18 cellular contexts compared by ENCODE assay signal in the genomic region with DNA sequence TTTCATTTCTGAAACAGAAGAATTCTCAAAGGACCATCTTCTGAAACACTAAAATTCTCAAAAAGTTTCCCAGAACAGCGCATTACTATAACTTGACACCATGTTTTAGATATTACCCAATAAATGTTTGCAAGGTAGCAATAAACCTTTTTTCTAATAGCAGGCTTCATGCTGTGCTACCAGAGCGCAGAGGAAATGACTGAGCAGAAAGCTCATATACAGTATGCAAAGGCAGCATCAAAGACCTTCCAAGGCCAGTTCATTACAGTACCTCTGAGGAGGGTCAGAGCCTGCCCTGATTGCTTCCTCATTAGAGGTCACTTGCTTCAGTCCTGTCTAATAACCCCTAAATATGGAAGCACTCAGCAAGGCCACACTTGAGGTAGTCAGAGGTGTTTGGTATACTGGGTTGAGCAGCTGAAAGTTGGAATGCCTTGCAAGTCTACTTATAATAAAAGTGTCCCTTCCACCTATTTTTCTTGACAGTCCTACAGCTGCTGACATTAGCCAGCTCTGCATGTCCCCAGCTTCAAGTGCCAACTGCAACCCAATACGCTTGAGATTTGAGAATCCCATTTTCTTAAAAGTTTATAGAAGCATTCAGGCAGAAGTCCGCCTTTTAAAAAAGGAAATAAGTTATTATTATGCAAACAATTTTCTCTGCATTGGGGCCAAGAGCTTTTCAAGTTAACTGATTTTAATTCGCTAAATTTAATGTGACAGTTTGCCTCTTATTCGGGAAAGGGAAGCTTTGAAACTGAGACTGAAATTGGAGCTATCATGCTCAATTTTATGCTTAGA.
DNase-seq lines count a peak whose midpoint lies in the region; TF ChIP-seq lines count a peak whose summit lies in the region.
"Had no signal": no experiment of that assay in that cellular context is flagged by ENCODE, and none has a peak within 500 bp of the region (broad histone marks: within the 10 kb centered on the region; RNA-seq: fewer than 3 reads in every experiment).

No MANE protein-coding gene starts in this region.

- no peak overlapping the region for H3K4me3 Mint-ChIP-seq in activated T-helper 1 cell treated with anti-CD3 and anti-CD28 coated beads, Interleukin-12 subunit alpha, Interleukin-12 subunit beta, Interleukin-2, Interleukin-4 antibody, amounts not matched to agents 30 ng/mL and 10 ng/mL and 1 ng/mL, durations not matched to agents 14 hours and 24 hours and 36 hours
- H3K4me3 Mint-ChIP-seq: CD8-positive, alpha-beta memory T cell had no signal

- no peaks in the 10 kb centered on the region for H3K9me3 ChIP-seq in cardiac muscle cell (ENCODE audit: low read depth)
- H3K9me3 ChIP-seq: BLaER1 had no signal

- H3K4me1 ChIP-seq in cardiac muscle cell (ENCODE audit: low read depth), result peaks cover 45% of the 10 kb centered on the region
- H3K4me1 ChIP-seq: BLaER1 had no signal

- H3K4me1 Mint-ChIP-seq in activated T-helper 1 cell treated with anti-CD3 and anti-CD28 coated beads, Interleukin-12 subunit alpha, Interleukin-12 subunit beta, Interleukin-2, Interleukin-4 antibody, amounts not matched to agents 30 ng/mL and 10 ng/mL and 1 ng/mL, durations not matched to agents 14 hours and 24 hours and 36 hours (ENCODE audit: low read depth), result no peaks in the 10 kb centered on the region
- H3K4me1 Mint-ChIP-seq: CD8-positive, alpha-beta memory T cell had no signal

- H3K27me3 ChIP-seq in cardiac muscle cell, result no peaks in the 10 kb centered on the region
- H3K27me3 ChIP-seq: BLaER1 had no signal

- H3K27ac Mint-ChIP-seq in activated T-helper 1 cell treated with anti-CD3 and anti-CD28 coated beads, Interleukin-12 subunit alpha, Interleukin-12 subunit beta, Interleukin-2, Interleukin-4 antibody, amounts not matched to agents 30 ng/mL and 10 ng/mL and 1 ng/mL, durations not matched to agents 14 hours and 24 hours and 36 hours, result no peak overlapping the region
- H3K27ac Mint-ChIP-seq: CD8-positive, alpha-beta memory T cell had no signal

- intact Hi-C loops in cardiac septum (cut with DNase I), result no loop called here
- intact Hi-C loops in activated T-helper 1 cell treated with anti-CD3 and anti-CD28 coated beads, Interleukin-12 subunit alpha, Interleukin-12 subunit beta, Interleukin-2, Interleukin-4 antibody, amounts not matched to agents 30 ng/mL and 10 ng/mL and 1 ng/mL, durations not matched to agents 14 hours and 24 hours and 36 hours (cut with micrococcal nuclease), result no loop called here

- no peak for TF ChIP-seq CTCF in cardiac muscle cell (IDR thresholded peaks at IDR 0.05; ENCODE audit: low read depth, low read length)
- TF ChIP-seq CTCF in choroid plexus epithelial cell (conservative IDR thresholded peaks at IDR 0.05; ENCODE audit: low read depth, low read length), result no peak

- no peaks in the 10 kb centered on the region for H3K36me3 ChIP-seq in cardiac muscle cell
- H3K36me3 ChIP-seq: BLaER1 had no signal

- H3K4me3 ChIP-seq in cardiac muscle cell (no peak overlapping the region), choroid plexus epithelial cell (ENCODE audit: low read depth, low read length) (no peak overlapping the region)
- H3K4me3 ChIP-seq: BLaER1 had no signal

- H3K27me3 Mint-ChIP-seq in activated T-helper 1 cell treated with anti-CD3 and anti-CD28 coated beads, Interleukin-12 subunit alpha, Interleukin-12 subunit beta, Interleukin-2, Interleukin-4 antibody, amounts not matched to agents 30 ng/mL and 10 ng/mL and 1 ng/mL, durations not matched to agents 14 hours and 24 hours and 36 hours (ENCODE audit: insufficient read depth), result no peaks in the 10 kb centered on the region

- peak; percentile 31 for DNase-seq in NCI-H146 (lab: John Stamatoyannopoulos, UW)
- DNase-seq in NCI-H146 treated with DMSO at 0.1 percent for 48 hours (lab: John Stamatoyannopoulos, UW; ENCODE audit: unreplicated experiment), result no peak
- peak in 1 of 2 donors; percentile 82 for DNase-seq in cardiac muscle cell (ENCODE audit: low read depth in 1 of 2, low spot score in 1 of 2)
- DNase-seq in cardiac septum (ENCODE audit: low spot score), result no peak
- peak; percentile 59 for DNase-seq in choroid plexus epithelial cell (ENCODE audit: low read depth)
- no peak for DNase-seq in activated CD4-positive, alpha-beta T cell treated with anti-CD3 and anti-CD28 coated beads, Interleukin-2, amount 50 U/mL, for 48 hours
- no peak for DNase-seq in activated T-helper 1 cell treated with anti-CD3 and anti-CD28 coated beads, Interleukin-12 subunit alpha, Interleukin-12 subunit beta, Interleukin-2, Interleukin-4 antibody, amounts not matched to agents 30 ng/mL and 10 ng/mL and 1 ng/mL, durations not matched to agents 14 hours and 24 hours and 36 hours (ENCODE audit: low spot score)
- DNase-seq in NCI-H128 (lab: John Stamatoyannopoulos, UW; ENCODE audit: unreplicated experiment), result no peak
- DNase-seq: CD8-positive, alpha-beta memory T cell; DND-41; KBM-7; NCI-H1436 treated with DMSO at 0.1 percent for 48 hours; NCI-H2081 treated with DMSO at 0.1 percent for 48 hours; NCI-H510A; NK-92 treated with Interleukin-12 subunit alpha and Interleukin-12 subunit beta, amount 100 ng/mL, for 24 hours; T-helper 2 cell had no signal

- H3K9me3 Mint-ChIP-seq in activated T-helper 1 cell treated with anti-CD3 and anti-CD28 coated beads, Interleukin-12 subunit alpha, Interleukin-12 subunit beta, Interleukin-2, Interleukin-4 antibody, amounts not matched to agents 30 ng/mL and 10 ng/mL and 1 ng/mL, durations not matched to agents 14 hours and 24 hours and 36 hours, result no peaks in the 10 kb centered on the region

- peak overlapping the region; percentile 89 for H3K27ac ChIP-seq in cardiac muscle cell
- H3K27ac ChIP-seq: 22Rv1, BLaER1 had no signal

- no peaks in the 10 kb centered on the region for H3K36me3 Mint-ChIP-seq in activated T-helper 1 cell treated with anti-CD3 and anti-CD28 coated beads, Interleukin-12 subunit alpha, Interleukin-12 subunit beta, Interleukin-2, Interleukin-4 antibody, amounts not matched to agents 30 ng/mL and 10 ng/mL and 1 ng/mL, durations not matched to agents 14 hours and 24 hours and 36 hours (ENCODE audit: low read depth)
- H3K36me3 Mint-ChIP-seq: CD8-positive, alpha-beta memory T cell had no signal

Comparison
In these comparisons a context has a peak if more than half of its experiments do, and no peak if none do; other contexts are left out.
1. DNase-seq: peak in NCI-H146 (single experiment) and choroid plexus epithelial cell (single experiment); none in NCI-H146 treated with DMSO at 0.1 percent for 48 hours (single experiment), cardiac septum (single experiment), activated CD4-positive, alpha-beta T cell treated with anti-CD3 and anti-CD28 coated beads, Interleukin-2, amount 50 U/mL, for 48 hours (0 of 2), activated T-helper 1 cell treated with anti-CD3 and anti-CD28 coated beads, Interleukin-12 subunit alpha, Interleukin-12 subunit beta, Interleukin-2, Interleukin-4 antibody, amounts not matched to agents 30 ng/mL and 10 ng/mL and 1 ng/mL, durations not matched to agents 14 hours and 24 hours and 36 hours (single experiment) and NCI-H128 (single experiment).